In genomic region chr1:155967410-155968400, GRCh38 we compare ENCODE assay signal across 1 cellular context.
A peak's percentile ranks its signal among the peaks of the same experiment; 100 is the strongest.
TF ChIP-seq lines count a peak whose summit lies in the region.

No MANE protein-coding gene starts in this region.

TF ChIP-seq in HepG2, 621 proteins besides CTCF, POLR2A, EP300 and RAD21 (continued from another document and continues in another):
- TF ChIP-seq TBX2 (CRISPR knock-in tag; IDR thresholded peaks at IDR 0.05; ENCODE audit: borderline replicate concordance) (peak; percentile 88), ZNF562 (CRISPR knock-in tag; IDR thresholded peaks at IDR 0.05; ENCODE audit: borderline replicate concordance) (no peak), ZFP36 (IDR thresholded peaks at IDR 0.05; ENCODE audit: borderline replicate concordance, low read depth, low read length, partially characterized antibody) (no peak), ZNF513 (CRISPR knock-in tag; conservative IDR thresholded peaks at IDR 0.05) (no peak), THAP8 (CRISPR knock-in tag; IDR thresholded peaks at IDR 0.05; ENCODE audit: borderline replicate concordance) (no peak), DMTF1 (CRISPR knock-in tag; IDR thresholded peaks at IDR 0.05) (no peak), KIAA2018 (CRISPR knock-in tag; IDR thresholded peaks at IDR 0.05; ENCODE audit: borderline replicate concordance) (no peak), ARNTL (CRISPR knock-in tag; IDR thresholded peaks at IDR 0.05) (0 out of 2 replicates have a peak, but pooled peaks have one; percentile 72), ETV5 (CRISPR knock-in tag; IDR thresholded peaks at IDR 0.05; ENCODE audit: borderline replicate concordance) (peak; percentile 46; the same call in 1 of the 2 replicates), DBP (CRISPR knock-in tag; IDR thresholded peaks at IDR 0.05; ENCODE audit: not compliant biosample characterization) (no peak), ZNF451 (CRISPR knock-in tag; IDR thresholded peaks at IDR 0.05) (no peak; the same call in 1 of the 2 replicates), STAG1 (CRISPR knock-in tag; IDR thresholded peaks at IDR 0.05) (peak; percentile 18; the same call in 1 of the 2 replicates), MIER3 (CRISPR knock-in tag; IDR thresholded peaks at IDR 0.05; ENCODE audit: borderline replicate concordance) (peak; percentile 88; the same call in 1 of the 2 replicates), ZNF383 (CRISPR knock-in tag; IDR thresholded peaks at IDR 0.05; ENCODE audit: borderline replicate concordance) (no peak), ZNF10 (CRISPR knock-in tag; IDR thresholded peaks at IDR 0.05; ENCODE audit: borderline replicate concordance, low read depth) (no peak), ZKSCAN5 (CRISPR knock-in tag; IDR thresholded peaks at IDR 0.05) (no peak), CHCHD3 (CRISPR knock-in tag; IDR thresholded peaks at IDR 0.05) (no peak), ZNF343 (CRISPR knock-in tag; IDR thresholded peaks at IDR 0.05) (no peak), ZNF280B (CRISPR knock-in tag; IDR thresholded peaks at IDR 0.05; ENCODE audit: borderline replicate concordance) (peak; percentile 87), MNT (IDR thresholded peaks at IDR 0.05) (peak; percentile 50), ZNF749 (CRISPR knock-in tag; IDR thresholded peaks at IDR 0.05; ENCODE audit: borderline replicate concordance) (no peak), EED (CRISPR knock-in tag; IDR thresholded peaks at IDR 0.05) (no peak), TOE1 (CRISPR knock-in tag; IDR thresholded peaks at IDR 0.05) (no peak), TEF (CRISPR knock-in tag; IDR thresholded peaks at IDR 0.05) (no peak), ZNF781 (CRISPR knock-in tag; IDR thresholded peaks at IDR 0.05; ENCODE audit: borderline replicate concordance, not compliant biosample characterization) (no peak), ZNF567 (CRISPR knock-in tag; IDR thresholded peaks at IDR 0.05; ENCODE audit: borderline replicate concordance) (no peak), TIGD3 (CRISPR knock-in tag; IDR thresholded peaks at IDR 0.05; ENCODE audit: borderline replicate concordance) (no peak), HBP1 (CRISPR knock-in tag; IDR thresholded peaks at IDR 0.05; ENCODE audit: low read depth) (no peak), ZNF839 (CRISPR knock-in tag; IDR thresholded peaks at IDR 0.05; ENCODE audit: borderline replicate concordance) (no peak), NR2C2 (CRISPR knock-in tag; IDR thresholded peaks at IDR 0.05; ENCODE audit: borderline replicate concordance) (peak; percentile 79), ZNF574 (CRISPR knock-in tag; IDR thresholded peaks at IDR 0.05) (peak; percentile 67)
